In the genomic region with DNA sequence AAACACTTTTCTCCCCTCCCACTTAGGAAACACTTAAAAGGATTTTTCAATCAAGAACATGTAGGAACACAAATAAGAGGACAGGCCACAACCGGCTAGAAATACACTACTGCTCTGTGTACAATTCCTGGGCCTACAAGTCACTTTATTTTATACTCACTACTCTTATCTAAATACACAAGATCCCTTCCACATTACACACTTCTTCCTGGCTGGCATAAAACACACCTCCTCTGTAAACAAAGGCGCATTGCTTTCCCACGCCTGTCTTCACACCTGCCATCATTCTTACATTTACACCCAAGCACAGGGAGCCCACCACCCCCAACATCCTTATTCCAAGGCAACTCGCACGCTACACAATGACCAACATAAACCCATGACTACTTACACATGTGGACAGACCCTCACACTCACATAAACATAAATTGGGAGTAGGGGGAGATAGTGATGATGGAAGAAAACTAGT, we compare ENCODE assay signal across 1 cellular context.
TF ChIP-seq lines count a peak whose summit lies in the region.

No MANE protein-coding gene starts in this region.

TF ChIP-seq in HepG2, 621 proteins besides CTCF, POLR2A, EP300 and RAD21 (continued from another document):
- no peak for TF ChIP-seq REST (IDR thresholded peaks at IDR 0.05; ENCODE audit: borderline replicate concordance in 1 of 2, low read depth in 1 of 2, low read length in 2 of 2)
- no peak for TF ChIP-seq KAT8 (CRISPR knock-in tag; IDR thresholded peaks at IDR 0.05)
- TF ChIP-seq ZFP41 (CRISPR knock-in tag; IDR thresholded peaks at IDR 0.05; ENCODE audit: borderline replicate concordance): no peak
- TF ChIP-seq ZMYM2 (CRISPR knock-in tag; IDR thresholded peaks at IDR 0.05): no peak
- TF ChIP-seq ZFYVE20 (CRISPR knock-in tag; IDR thresholded peaks at IDR 0.05; ENCODE audit: borderline replicate concordance, low read depth): no peak
- no peak for TF ChIP-seq KDM4B (CRISPR knock-in tag; IDR thresholded peaks at IDR 0.05)
- TF ChIP-seq FOXA3 (CRISPR knock-in tag; IDR thresholded peaks at IDR 0.05): peak; percentile 63
- TF ChIP-seq SP5 (CRISPR knock-in tag; IDR thresholded peaks at IDR 0.05; ENCODE audit: borderline replicate concordance, low read depth): no peak; the same call in 1 of the 2 replicates
- no peak for TF ChIP-seq ZNF891 (CRISPR knock-in tag; IDR thresholded peaks at IDR 0.05)
- no peak for TF ChIP-seq HOXA9 (CRISPR knock-in tag; IDR thresholded peaks at IDR 0.05; ENCODE audit: borderline replicate concordance)
- TF ChIP-seq MXI1 (IDR thresholded peaks at IDR 0.05; ENCODE audit: borderline replicate concordance, low read depth, low read length): no peak
- no peak for TF ChIP-seq NONO (IDR thresholded peaks at IDR 0.05)
- TF ChIP-seq NONO (CRISPR knock-in tag; conservative IDR thresholded peaks at IDR 0.05): 0 out of 2 replicates have a peak, but pooled peaks have one; percentile 12
- no peak for TF ChIP-seq RBM39 (IDR thresholded peaks at IDR 0.05; ENCODE audit: low read depth, low read length, poor library complexity, severe bottlenecking)
- TF ChIP-seq, protein P1, sequence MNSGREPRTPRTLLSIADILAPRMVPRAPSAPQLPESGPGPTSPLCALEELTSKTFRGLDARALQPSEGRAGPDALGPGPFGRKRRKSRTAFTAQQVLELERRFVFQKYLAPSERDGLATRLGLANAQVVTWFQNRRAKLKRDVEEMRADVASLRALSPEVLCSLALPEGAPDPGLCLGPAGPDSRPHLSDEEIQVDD (CRISPR knock-in tag; IDR thresholded peaks at IDR 0.05; ENCODE audit: borderline replicate concordance): no peak
- TF ChIP-seq ATRX (CRISPR knock-in tag; IDR thresholded peaks at IDR 0.05; ENCODE audit: borderline replicate concordance): no peak
- peak; percentile 45; the same call in 1 of the 2 replicates for TF ChIP-seq ELF4 (CRISPR knock-in tag; IDR thresholded peaks at IDR 0.05; ENCODE audit: borderline replicate concordance)
- TF ChIP-seq ZFP37 (CRISPR knock-in tag; IDR thresholded peaks at IDR 0.05; ENCODE audit: borderline replicate concordance): 0 out of 2 replicates have a peak, but pooled peaks have one; percentile 45
- no peak for TF ChIP-seq HDAC6 (IDR thresholded peaks at IDR 0.05; ENCODE audit: low read depth, low read length)
- no peak for TF ChIP-seq HOXA3 (CRISPR knock-in tag; IDR thresholded peaks at IDR 0.05)
- TF ChIP-seq, protein P2, sequence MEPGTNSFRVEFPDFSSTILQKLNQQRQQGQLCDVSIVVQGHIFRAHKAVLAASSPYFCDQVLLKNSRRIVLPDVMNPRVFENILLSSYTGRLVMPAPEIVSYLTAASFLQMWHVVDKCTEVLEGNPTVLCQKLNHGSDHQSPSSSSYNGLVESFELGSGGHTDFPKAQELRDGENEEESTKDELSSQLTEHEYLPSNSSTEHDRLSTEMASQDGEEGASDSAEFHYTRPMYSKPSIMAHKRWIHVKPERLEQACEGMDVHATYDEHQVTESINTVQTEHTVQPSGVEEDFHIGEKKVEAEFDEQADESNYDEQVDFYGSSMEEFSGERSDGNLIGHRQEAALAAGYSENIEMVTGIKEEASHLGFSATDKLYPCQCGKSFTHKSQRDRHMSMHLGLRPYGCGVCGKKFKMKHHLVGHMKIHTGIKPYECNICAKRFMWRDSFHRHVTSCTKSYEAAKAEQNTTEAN (CRISPR knock-in tag; conservative IDR thresholded peaks at IDR 0.05): peak; percentile 66; the same call in 1 of the 2 replicates
- TF ChIP-seq HOXA5 (CRISPR knock-in tag; IDR thresholded peaks at IDR 0.05): 0 out of 2 replicates have a peak, but pooled peaks have one; percentile 18
- TF ChIP-seq REPIN1 (CRISPR knock-in tag; IDR thresholded peaks at IDR 0.05; ENCODE audit: borderline replicate concordance, low read depth): no peak
- no peak for TF ChIP-seq TEAD2 (CRISPR knock-in tag; IDR thresholded peaks at IDR 0.05)
- TF ChIP-seq FOXP4 (CRISPR knock-in tag; IDR thresholded peaks at IDR 0.05): 0 out of 2 replicates have a peak, but pooled peaks have one; percentile 15
- TF ChIP-seq ZNF777 (CRISPR knock-in tag; IDR thresholded peaks at IDR 0.05): no peak
- TF ChIP-seq ZNF136 (CRISPR knock-in tag; IDR thresholded peaks at IDR 0.05; ENCODE audit: low read depth): no peak
